In the genomic region with DNA sequence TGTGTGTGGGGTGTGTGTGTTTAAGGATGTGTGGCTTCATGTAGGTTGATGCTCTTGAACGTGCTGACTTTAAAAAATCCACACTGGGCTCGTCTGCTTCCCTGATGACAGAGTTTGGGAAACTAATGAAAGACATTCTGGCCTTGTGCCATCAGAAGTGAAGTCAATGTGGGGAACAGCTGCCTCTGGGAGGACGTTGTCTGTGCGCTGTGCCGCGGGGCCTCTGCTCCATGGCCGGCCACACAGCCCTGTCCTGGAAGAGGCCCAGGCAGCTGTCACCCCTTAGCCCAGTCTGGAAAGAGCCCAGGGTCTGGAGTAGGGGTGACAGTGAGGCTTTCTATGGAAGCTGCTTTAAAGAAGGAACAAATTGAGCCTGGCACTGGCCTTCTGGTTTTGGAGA, we compare ENCODE assay signal across 9 cellular contexts.
DNase-seq lines count a peak whose midpoint lies in the region; ATAC-seq and TF ChIP-seq lines count a peak whose summit lies in the region.
"Had no signal": no experiment of that assay in that cellular context is flagged by ENCODE, and none has a peak within 500 bp of the region (broad histone marks: within the 10 kb centered on the region; RNA-seq: fewer than 3 reads in every experiment).

No MANE protein-coding gene starts in this region.

- H3F3A ChIP-seq in GM23338 (replicated peaks; ENCODE audit: low read depth) = no peaks in the 10 kb centered on the region

- DNase-seq in NCI-H510A treated with DMSO at 0.1 percent for 48 hours (lab: John Stamatoyannopoulos, UW) (peak; percentile 46), NCI-H510A (lab: John Stamatoyannopoulos, UW) (no peak), adrenal gland (peak in 6 of 7 donors; percentile 35 to 78 (median 60)), left ventricle myocardium superior (peak; percentile 76), tibial artery (no peak), GM23338 (ENCODE audit: low spot score) (no peak)
- DNase-seq: stimulated activated naive CD4-positive, alpha-beta T cell had no signal

- H4K20me1 ChIP-seq in GM23338 (replicated peaks; ENCODE audit: insufficient read depth) = no peaks in the 10 kb centered on the region

- H3K27ac Mint-ChIP-seq in GM23338 = no peak overlapping the region; the same call in 1 of the 2 replicates

- H3K9me2 ChIP-seq in GM23338 (ENCODE audit: insufficient read depth) = no peaks in the 10 kb centered on the region; the same call in 1 of the 2 replicates

- no peak overlapping the region for H3K4me3 Mint-ChIP-seq in GM23338

- no peak overlapping the region for H3K4me2 ChIP-seq in GM23338

- no peaks in the 10 kb centered on the region for H3K79me2 ChIP-seq in GM23338 (replicated peaks; ENCODE audit: insufficient read depth)

- TF ChIP-seq POLR2A in adrenal gland (IDR thresholded peaks at IDR 0.05) = no peak

- H3K4me1 ChIP-seq in adrenal gland (replicated peaks in 1 of 2) = peaks cover 8 to 23% of the 10 kb centered on the region in 2 donors
- peaks cover 0 to 49% (median 33%) of the 10 kb centered on the region in 4 donors for H3K4me1 ChIP-seq in tibial artery
- H3K4me1 ChIP-seq in GM23338 (ENCODE audit: insufficient read depth) = peaks cover 7% of the 10 kb centered on the region

- H3K9me3 ChIP-seq in adrenal gland (replicated peaks in 1 of 3) = no peaks in the 10 kb centered on the region
- H3K9me3 ChIP-seq in tibial artery = no peaks in the 10 kb centered on the region

- intact Hi-C loops in adrenal gland (cut with DNase I) (no loop called here), left ventricle myocardium superior (cut with micrococcal nuclease) (no loop called here), tibial artery (cut with DNase I; ENCODE audit: low total_unique reads) (no loop called here)

- peaks cover 17% of the 10 kb centered on the region for H3K4me1 Mint-ChIP-seq in GM23338

- peak overlapping the region in 1 of 5 donors; percentile 55 for H3K27ac ChIP-seq in adrenal gland
- peak overlapping the region; percentile 4 to 44 for H3K27ac ChIP-seq in tibial artery
- no peak overlapping the region for H3K27ac ChIP-seq in GM23338 (ENCODE audit: low read depth)

- no peaks in the 10 kb centered on the region for H3K36me3 ChIP-seq in adrenal gland (replicated peaks in 1 of 2)
- no peaks in the 10 kb centered on the region for H3K36me3 ChIP-seq in tibial artery
- no peaks in the 10 kb centered on the region; the same call in 1 of the 2 replicates for H3K36me3 ChIP-seq in GM23338 (ENCODE audit: insufficient read depth)

- ATAC-seq in left ventricle myocardium superior = peak; percentile 87
- ATAC-seq in GM19463 (IDR thresholded peaks at IDR 0.05; ENCODE audit: unreplicated experiment) = no peak
- ATAC-seq in activated CD4-positive, CD25-positive, alpha-beta regulatory T cell treated with anti-CD3 and anti-CD28 coated beads, Interleukin-2, amount 50 U/mL, for 24 hours = no peak
- no peak for ATAC-seq in GM23338

- H3K27me3 ChIP-seq in adrenal gland (no peaks in the 10 kb centered on the region), tibial artery (no peaks in the 10 kb centered on the region), GM23338 (ENCODE audit: insufficient read depth) (no peaks in the 10 kb centered on the region)

- H3K4me3 ChIP-seq in adrenal gland (no peak overlapping the region), tibial artery (no peak overlapping the region), GM23338 (no peak overlapping the region)

- no peak for TF ChIP-seq CTCF in adrenal gland (IDR thresholded peaks at IDR 0.05)
- TF ChIP-seq CTCF in tibial artery (IDR thresholded peaks at IDR 0.05) = no peak
- TF ChIP-seq CTCF in GM23338 (conservative IDR thresholded peaks at IDR 0.05; ENCODE audit: low read depth in 2 of 2) = no peak

- H3K36me3 Mint-ChIP-seq in GM23338 (ENCODE audit: low read depth) = no peaks in the 10 kb centered on the region

- 30 to 56% (median 47%) methylated on average over 2 to 7 of the region's 7 CpGs for WGBS in adrenal gland, 4 donors

- H3K27me3 Mint-ChIP-seq in GM23338 (ENCODE audit: insufficient read depth, low read depth, poor library complexity) = peaks cover 8% of the 10 kb centered on the region

- H2AFZ ChIP-seq in GM23338 = no peak overlapping the region

- H3K9me3 Mint-ChIP-seq in GM23338 = no peaks in the 10 kb centered on the region; the same call in 2 of the 3 replicates

TF ChIP-seq in GM23338, 12 proteins besides CTCF, POLR2A, EP300 and RAD21:
- TF ChIP-seq, protein P1, sequence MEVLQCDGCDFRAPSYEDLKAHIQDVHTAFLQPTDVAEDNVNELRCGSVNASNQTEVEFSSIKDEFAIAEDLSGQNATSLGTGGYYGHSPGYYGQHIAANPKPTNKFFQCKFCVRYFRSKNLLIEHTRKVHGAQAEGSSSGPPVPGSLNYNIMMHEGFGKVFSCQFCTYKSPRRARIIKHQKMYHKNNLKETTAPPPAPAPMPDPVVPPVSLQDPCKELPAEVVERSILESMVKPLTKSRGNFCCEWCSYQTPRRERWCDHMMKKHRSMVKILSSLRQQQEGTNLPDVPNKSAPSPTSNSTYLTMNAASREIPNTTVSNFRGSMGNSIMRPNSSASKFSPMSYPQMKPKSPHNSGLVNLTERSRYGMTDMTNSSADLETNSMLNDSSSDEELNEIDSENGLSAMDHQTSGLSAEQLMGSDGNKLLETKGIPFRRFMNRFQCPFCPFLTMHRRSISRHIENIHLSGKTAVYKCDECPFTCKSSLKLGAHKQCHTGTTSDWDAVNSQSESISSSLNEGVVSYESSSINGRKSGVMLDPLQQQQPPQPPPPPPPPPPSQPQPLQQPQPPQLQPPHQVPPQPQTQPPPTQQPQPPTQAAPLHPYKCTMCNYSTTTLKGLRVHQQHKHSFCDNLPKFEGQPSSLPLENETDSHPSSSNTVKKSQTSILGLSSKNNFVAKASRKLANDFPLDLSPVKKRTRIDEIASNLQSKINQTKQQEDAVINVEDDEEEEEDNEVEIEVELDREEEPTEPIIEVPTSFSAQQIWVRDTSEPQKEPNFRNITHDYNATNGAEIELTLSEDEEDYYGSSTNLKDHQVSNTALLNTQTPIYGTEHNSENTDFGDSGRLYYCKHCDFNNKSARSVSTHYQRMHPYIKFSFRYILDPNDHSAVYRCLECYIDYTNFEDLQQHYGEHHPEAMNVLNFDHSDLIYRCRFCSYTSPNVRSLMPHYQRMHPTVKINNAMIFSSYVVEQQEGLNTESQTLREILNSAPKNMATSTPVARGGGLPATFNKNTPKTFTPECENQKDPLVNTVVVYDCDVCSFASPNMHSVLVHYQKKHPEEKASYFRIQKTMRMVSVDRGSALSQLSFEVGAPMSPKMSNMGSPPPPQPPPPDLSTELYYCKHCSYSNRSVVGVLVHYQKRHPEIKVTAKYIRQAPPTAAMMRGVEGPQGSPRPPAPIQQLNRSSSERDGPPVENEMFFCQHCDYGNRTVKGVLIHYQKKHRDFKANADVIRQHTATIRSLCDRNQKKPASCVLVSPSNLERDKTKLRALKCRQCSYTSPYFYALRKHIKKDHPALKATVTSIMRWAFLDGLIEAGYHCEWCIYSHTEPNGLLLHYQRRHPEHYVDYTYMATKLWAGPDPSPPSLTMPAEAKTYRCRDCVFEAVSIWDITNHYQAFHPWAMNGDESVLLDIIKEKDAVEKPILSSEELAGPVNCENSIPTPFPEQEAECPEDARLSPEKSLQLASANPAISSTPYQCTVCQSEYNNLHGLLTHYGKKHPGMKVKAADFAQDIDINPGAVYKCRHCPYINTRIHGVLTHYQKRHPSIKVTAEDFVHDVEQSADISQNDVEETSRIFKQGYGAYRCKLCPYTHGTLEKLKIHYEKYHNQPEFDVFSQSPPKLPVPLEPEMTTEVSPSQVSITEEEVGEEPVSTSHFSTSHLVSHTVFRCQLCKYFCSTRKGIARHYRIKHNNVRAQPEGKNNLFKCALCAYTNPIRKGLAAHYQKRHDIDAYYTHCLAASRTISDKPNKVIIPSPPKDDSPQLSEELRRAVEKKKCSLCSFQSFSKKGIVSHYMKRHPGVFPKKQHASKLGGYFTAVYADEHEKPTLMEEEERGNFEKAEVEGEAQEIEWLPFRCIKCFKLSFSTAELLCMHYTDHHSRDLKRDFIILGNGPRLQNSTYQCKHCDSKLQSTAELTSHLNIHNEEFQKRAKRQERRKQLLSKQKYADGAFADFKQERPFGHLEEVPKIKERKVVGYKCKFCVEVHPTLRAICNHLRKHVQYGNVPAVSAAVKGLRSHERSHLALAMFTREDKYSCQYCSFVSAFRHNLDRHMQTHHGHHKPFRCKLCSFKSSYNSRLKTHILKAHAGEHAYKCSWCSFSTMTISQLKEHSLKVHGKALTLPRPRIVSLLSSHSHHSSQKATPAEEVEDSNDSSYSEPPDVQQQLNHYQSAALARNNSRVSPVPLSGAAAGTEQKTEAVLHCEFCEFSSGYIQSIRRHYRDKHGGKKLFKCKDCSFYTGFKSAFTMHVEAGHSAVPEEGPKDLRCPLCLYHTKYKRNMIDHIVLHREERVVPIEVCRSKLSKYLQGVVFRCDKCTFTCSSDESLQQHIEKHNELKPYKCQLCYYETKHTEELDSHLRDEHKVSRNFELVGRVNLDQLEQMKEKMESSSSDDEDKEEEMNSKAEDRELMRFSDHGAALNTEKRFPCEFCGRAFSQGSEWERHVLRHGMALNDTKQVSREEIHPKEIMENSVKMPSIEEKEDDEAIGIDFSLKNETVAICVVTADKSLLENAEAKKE (CRISPR knock-in tag; IDR thresholded peaks at IDR 0.05) = no peak
- TF ChIP-seq ZNF331 (CRISPR knock-in tag; IDR thresholded peaks at IDR 0.05; ENCODE audit: low read depth) = no peak
- no peak for TF ChIP-seq EZH2 (IDR thresholded peaks at IDR 0.05; ENCODE audit: low read depth, unreplicated experiment)
- no peak for TF ChIP-seq CREB1 (CRISPR knock-in tag; IDR thresholded peaks at IDR 0.05; ENCODE audit: low read depth)
- no peak for TF ChIP-seq POLR2AphosphoS5 (IDR thresholded peaks at IDR 0.05; ENCODE audit: low read depth)
- TF ChIP-seq NANOG (IDR thresholded peaks at IDR 0.05; ENCODE audit: borderline replicate concordance) = no peak
- no peak for TF ChIP-seq STAT1 (IDR thresholded peaks at IDR 0.05; ENCODE audit: unreplicated experiment)
- TF ChIP-seq ZNF114 (CRISPR knock-in tag; IDR thresholded peaks at IDR 0.05) = no peak
- TF ChIP-seq JUNB (IDR thresholded peaks at IDR 0.05; ENCODE audit: unreplicated experiment) = no peak

Comparison
In these comparisons a context has a peak if more than half of its experiments do, and no peak if none do; other contexts are left out.
1. DNase-seq: peak in NCI-H510A treated with DMSO at 0.1 percent for 48 hours (single experiment), adrenal gland (6 of 7) and left ventricle myocardium superior (single experiment); none in NCI-H510A (single experiment), tibial artery (0 of 2) and GM23338 (single experiment).